Comparison of ENCODE assay signal across 8 cellular contexts in genomic region chr6:37819177-37819801, GRCh38. TPM values are rescaled to one million over a fixed set of nuclear protein-coding genes. Genes with fewer than 3 reads are reported as not detected.
A peak's percentile ranks its signal among the peaks of the same experiment; 100 is the strongest.
DNase-seq lines count a peak whose midpoint lies in the region; ATAC-seq and TF ChIP-seq lines count a peak whose summit lies in the region.

Gene ZFAND3, plus strand, starts transcription at chr6:37819727. Its CDS starts 219 bp downstream, at chr6:37819946.

- peaks cover 15% of the 10 kb centered on the region for H3K36me3 Mint-ChIP-seq in activated B cell treated with CpG ODN at 0.5 μM for 24 hours (ENCODE audit: low read depth)

- peak; percentile 51 for TF ChIP-seq POLR2A in GM18951 (IDR thresholded peaks at IDR 0.05; ENCODE audit: extremely low read depth, insufficient read depth, insufficient read length)

- H3K9me3 ChIP-seq in smooth muscle cell (replicated peaks; ENCODE audit: low read depth) = no peaks in the 10 kb centered on the region

- peak within 1 kb of the TSS; percentile 98 for H3K9ac ChIP-seq in smooth muscle cell (ENCODE audit: low read depth)

- peaks cover 45% of the 10 kb centered on the region for H3K4me1 ChIP-seq in smooth muscle cell (ENCODE audit: low read depth)

- peaks cover 40% of the 10 kb centered on the region for H4K20me1 ChIP-seq in smooth muscle cell (ENCODE audit: low read depth)

- TF ChIP-seq CTCF in activated B cell treated with CpG ODN at 0.5 μM for 24 hours (IDR thresholded peaks at IDR 0.05) (no peak), cardiac fibroblast (IDR thresholded peaks at IDR 0.05; ENCODE audit: low read depth, low read length) (no peak), smooth muscle cell (IDR thresholded peaks at IDR 0.05; ENCODE audit: borderline replicate concordance, insufficient read depth, poor library complexity, severe bottlenecking) (no peak)

- peak within 1 kb of the TSS; percentile 100 for H3K4me2 ChIP-seq in smooth muscle cell

- DNase-seq in AG08395 (ENCODE audit: low spot score) (peak; percentile 96), NCI-H226 (peak; percentile 93), activated B cell treated with CpG ODN at 0.5 μM for 24 hours (peak; percentile 95), cardiac fibroblast (ENCODE audit: low read depth in 2 of 2) (peak; percentile 98 to 99), iPS-NIHi7 (ENCODE audit: extremely low spot score) (peak; percentile 90), smooth muscle cell (lab: John Stamatoyannopoulos, UW; ENCODE audit: unreplicated experiment) (peak; percentile 99)

- H3F3A ChIP-seq in smooth muscle cell (ENCODE audit: low read depth) = no peaks in the 10 kb centered on the region

- POLR2A ChIA-PET in activated B cell treated with CpG ODN at 0.5 μM for 24 hours (lab: Charles Lee) = interaction anchor here (0.6 to 2.8 kb wide), 22 partner anchors 8 to 1295 kb away, joined by 3 to 15 read pairs (median 4); partner anchors contain the start of genes BTBD9, CMTR1, FGD2 and MDGA1

- peak within 1 kb of the TSS; percentile 99 for H3K27ac Mint-ChIP-seq in activated B cell treated with CpG ODN at 0.5 μM for 24 hours

- no peaks in the 10 kb centered on the region for H3K9me3 Mint-ChIP-seq in activated B cell treated with CpG ODN at 0.5 μM for 24 hours

- no peaks in the 10 kb centered on the region for H3K27me3 ChIP-seq in smooth muscle cell (ENCODE audit: low read depth)

- H3K79me2 ChIP-seq in smooth muscle cell (ENCODE audit: low read depth) = peaks cover 45% of the 10 kb centered on the region

- peaks cover 51% of the 10 kb centered on the region for H3K4me1 Mint-ChIP-seq in activated B cell treated with CpG ODN at 0.5 μM for 24 hours

- intact Hi-C loops in activated B cell treated with CpG ODN at 0.5 μM for 24 hours (cut with micrococcal nuclease) = loop anchor here (1.0 to 5.0 kb wide), 9 partner anchors 28 to 1272 kb away; partner anchors contain the start of genes CCDC167, CMTR1, FGD2 and MTCH1

- H3K36me3 ChIP-seq in smooth muscle cell (ENCODE audit: low read depth) = no peaks in the 10 kb centered on the region

- no peaks in the 10 kb centered on the region for H3K27me3 Mint-ChIP-seq in activated B cell treated with CpG ODN at 0.5 μM for 24 hours

- CTCF ChIA-PET in activated B cell treated with CpG ODN at 0.5 μM for 24 hours (lab: Charles Lee) = no interaction called here

- WGBS in smooth muscle cell (ENCODE audit: low lambda C conversion rate) = 2% methylated on average over 43 of the region's 64 CpGs

- peak within 1 kb of the TSS; percentile 75 for H2AFZ ChIP-seq in smooth muscle cell (ENCODE audit: low read depth)

- H3K4me3 Mint-ChIP-seq in activated B cell treated with CpG ODN at 0.5 μM for 24 hours = peak within 1 kb of the TSS; percentile 98

- H3K4me3 ChIP-seq in cardiac fibroblast (replicated peaks in 1 of 2; ENCODE audit: low read depth in 2 of 2, low read length in 2 of 2) = peak within 1 kb of the TSS; percentile 77 to 79
- H3K4me3 ChIP-seq in smooth muscle cell = peak within 1 kb of the TSS; percentile 95

- peak; percentile 85 for ATAC-seq in HG03196 (IDR thresholded peaks at IDR 0.05; ENCODE audit: unreplicated experiment)
- ATAC-seq in activated B cell treated with CpG ODN at 0.5 μM for 24 hours (ENCODE audit: low read depth) = peak; percentile 81

- in situ Hi-C loops in GM18951 (cut with MboI; ENCODE audit: low sequenced_read_pairs, unreplicated experiment) = no loop called here

- H3K27ac ChIP-seq in smooth muscle cell (ENCODE audit: low read depth) = peak within 1 kb of the TSS; percentile 98

RNA-seq across cellular contexts. Expression of gene ZFAND3, which starts in this region (rescaled TPM):
- total RNA-seq in activated B cell treated with CpG ODN at 0.5 μM for 24 hours (56.3 and 60.1 TPM in 2 replicates), smooth muscle cell (27.6 and 33.3 TPM in 2 replicates)
- 40.5 and 52.3 TPM in 2 replicates for polyA plus RNA-seq in smooth muscle cell

Comparison
In these comparisons a context has a peak if more than half of its experiments do, and no peak if none do; other contexts are left out.
1. Peak in every context shown above with its lines: DNase-seq, ATAC-seq, H3K4me3 ChIP-seq and H3K27ac ChIP-seq.